In genomic region chr10:122463466-122464157, GRCh38 we compare ENCODE assay signal across 13 cellular contexts. TPM values are rescaled to one million over a fixed set of nuclear protein-coding genes. Genes with fewer than 3 reads are reported as not detected.
A peak's percentile ranks its signal among the peaks of the same experiment; 100 is the strongest.
DNase-seq lines count a peak whose midpoint lies in the region; ATAC-seq and TF ChIP-seq lines count a peak whose summit lies in the region.
"Had no signal": no experiment of that assay in that cellular context is flagged by ENCODE, and none has a peak within 500 bp of the region (broad histone marks: within the 10 kb centered on the region; RNA-seq: fewer than 3 reads in every experiment).

No MANE protein-coding gene starts in this region.

- H3K4me3 ChIP-seq in PC-3 (ENCODE audit: low read length) (peak overlapping the region; percentile 86), choroid plexus epithelial cell (ENCODE audit: low read depth, low read length) (peak overlapping the region; percentile 69), mesenchymal stem cell (ENCODE audit: insufficient read depth in 1 of 2, low read depth in 1 of 2, low read length in 2 of 2) (peak overlapping the region in 1 of 2 experiments; percentile 95), endodermal cell (ENCODE audit: low read length) (no peak overlapping the region)

- no peak overlapping the region for H4K91ac ChIP-seq in mesenchymal stem cell (ENCODE audit: low read length)

- 0 out of 2 replicates have a peak, but pooled peaks cover 3% of the 10 kb centered on the region for H3K79me2 ChIP-seq in PC-3 (ENCODE audit: low read length)

- no peaks in the 10 kb centered on the region for H3K9me3 ChIP-seq in PC-3 (ENCODE audit: low read length)
- H3K9me3 ChIP-seq in mesenchymal stem cell (ENCODE audit: control insufficient read depth, low read length): no peaks in the 10 kb centered on the region
- H3K9me3 ChIP-seq in endodermal cell (ENCODE audit: control insufficient read depth, low read length): no peaks in the 10 kb centered on the region

- DNase-seq in PC-3 (no peak), choroid plexus epithelial cell (ENCODE audit: low read depth) (no peak), mesenchymal stem cell (no peak), substantia nigra (lab: John Stamatoyannopoulos, UW) (peak in 7 of 49 donors; percentile 29 to 72 (median 41)), endodermal cell (no peak), kidney glomerular epithelial cell (lab: John Stamatoyannopoulos, UW) (no peak), iPS-NIHi7 (ENCODE audit: extremely low spot score) (no peak), posterior vena cava (ENCODE audit: low spot score) (no peak)
- DNase-seq: DND-41, left colon, NCI-H2171 treated with DMSO at 0.1 percent for 48 hours had no signal

- no peak overlapping the region for H2BK5ac ChIP-seq in mesenchymal stem cell (ENCODE audit: low read depth, low read length, poor library complexity, severe bottlenecking)

- H2BK120ac ChIP-seq in mesenchymal stem cell (ENCODE audit: low read depth, low read length): no peak overlapping the region

- H2BK15ac ChIP-seq in mesenchymal stem cell (ENCODE audit: low read depth, poor library complexity, severe bottlenecking): peak overlapping the region; percentile 44

- H3K14ac ChIP-seq in mesenchymal stem cell (ENCODE audit: low read length in 2 of 2): peak overlapping the region in 1 of 2 experiments; percentile 58

- H3K27ac ChIP-seq in PC-3 (ENCODE audit: low read length) (no peak overlapping the region), mesenchymal stem cell (ENCODE audit: low read length, poor library complexity, severe bottlenecking) (no peak overlapping the region), substantia nigra (ENCODE audit: low read depth, low read length, poor library complexity, severe bottlenecking) (peak overlapping the region; percentile 92), endodermal cell (ENCODE audit: low read depth, low read length) (no peak overlapping the region)

- TF ChIP-seq CTCF in PC-3 (conservative IDR thresholded peaks at IDR 0.05; ENCODE audit: low read depth, low read length) (no peak), choroid plexus epithelial cell (conservative IDR thresholded peaks at IDR 0.05; ENCODE audit: low read depth, low read length) (no peak), endodermal cell (conservative IDR thresholded peaks at IDR 0.05) (no peak)

- H3K9me3 Mint-ChIP-seq in endodermal cell: no peaks in the 10 kb centered on the region
- H3K9me3 Mint-ChIP-seq: dendritic cell treated with granulocyte-macrophage colony-stimulating factor and Interleukin-4, amounts not matched to agents 40 ng/mL and 50 ng/mL, for 4 days had no signal

- H3K9me2 ChIP-seq in PC-3 (replicated peaks; ENCODE audit: low read length): no peaks in the 10 kb centered on the region

- peak overlapping the region in 1 of 2 experiments; percentile 20 for H3K4ac ChIP-seq in mesenchymal stem cell (ENCODE audit: low read depth in 1 of 2, low read length in 2 of 2)

- no peak overlapping the region for H4K8ac ChIP-seq in mesenchymal stem cell (ENCODE audit: low read length)

- H2BK12ac ChIP-seq in mesenchymal stem cell (ENCODE audit: low read length in 2 of 2): peak overlapping the region; percentile 33 to 72

- H3K4me1 Mint-ChIP-seq in endodermal cell: peaks cover 15% of the 10 kb centered on the region

- H3F3A ChIP-seq in PC-3 (ENCODE audit: low read length, unreplicated experiment): no peaks in the 10 kb centered on the region

- peak overlapping the region; percentile 97 for H3K4me2 ChIP-seq in PC-3 (ENCODE audit: low read length)
- no peak overlapping the region for H3K4me2 ChIP-seq in mesenchymal stem cell (ENCODE audit: low read length, poor library complexity, severe bottlenecking)

- POLR2A ChIA-PET in PC-3 (lab: Charles Lee; ENCODE audit: unreplicated experiment): no interaction called here

- CTCF ChIA-PET in PC-3 (lab: Charles Lee): no interaction called here

- no TSS peak for BruUV-seq in PC-3 (replicated peaks; lab: Mats Ljungman, UMichigan)

- H3K36me3 Mint-ChIP-seq in endodermal cell (ENCODE audit: low read depth): no peaks in the 10 kb centered on the region

- H3K9ac ChIP-seq in PC-3 (ENCODE audit: low read length) (no peak overlapping the region), mesenchymal stem cell (ENCODE audit: low read length) (peak overlapping the region; percentile 93), endodermal cell (ENCODE audit: extremely low read depth, low read length, poor library complexity, severe bottlenecking) (no peak overlapping the region)

- no peak overlapping the region for H2AFZ ChIP-seq in PC-3 (ENCODE audit: low read length)
- no peak overlapping the region for H2AFZ ChIP-seq in mesenchymal stem cell (ENCODE audit: low read depth, low read length)

- H3K27me3 Mint-ChIP-seq in endodermal cell (ENCODE audit: insufficient read depth): peaks cover 83% of the 10 kb centered on the region

- H3K18ac ChIP-seq in mesenchymal stem cell (ENCODE audit: low read depth in 1 of 2, low read length in 2 of 2): peak overlapping the region in 1 of 2 experiments; percentile 38

- H2AK5ac ChIP-seq in mesenchymal stem cell (ENCODE audit: low read length, severe bottlenecking): no peak overlapping the region

- H3K79me1 ChIP-seq in mesenchymal stem cell (replicated peaks; ENCODE audit: low read length, poor library complexity, severe bottlenecking): peaks cover 19% of the 10 kb centered on the region

- no peaks in the 10 kb centered on the region for H3K36me3 ChIP-seq in PC-3 (ENCODE audit: low read depth, low read length)
- peaks cover 3 to 31% of the 10 kb centered on the region in 2 experiments for H3K36me3 ChIP-seq in mesenchymal stem cell (ENCODE audit: control insufficient read depth in 1 of 2, insufficient read depth in 2 of 2, low read depth in 1 of 2, low read length in 2 of 2)
- H3K36me3 ChIP-seq in endodermal cell (ENCODE audit: control insufficient read depth, insufficient read depth, low read length): no peaks in the 10 kb centered on the region

- H3K23ac ChIP-seq in mesenchymal stem cell (ENCODE audit: low read length in 2 of 2): peak overlapping the region in 1 of 2 experiments; percentile 77

- intact Hi-C loops in PC-3 (cut with micrococcal nuclease): no loop called here
- intact Hi-C loops in posterior vena cava (cut with DNase I): loop anchor here in 1 of 2 donors (5.0 to 10.0 kb wide), 2 partner anchors 39 to 101 kb away; partner anchors contain the start of gene DMBT1

- H3K27ac Mint-ChIP-seq in endodermal cell: no peak overlapping the region
- H3K27ac Mint-ChIP-seq: dendritic cell treated with granulocyte-macrophage colony-stimulating factor and Interleukin-4, amounts not matched to agents 40 ng/mL and 50 ng/mL, for 4 days had no signal

- no peak overlapping the region for H3K4me3 Mint-ChIP-seq in endodermal cell

- no peaks in the 10 kb centered on the region for H4K20me1 ChIP-seq in PC-3 (ENCODE audit: low read length)

- H3K4me1 ChIP-seq in PC-3 (ENCODE audit: insufficient read depth, low read length): peaks cover 11% of the 10 kb centered on the region
- H3K4me1 ChIP-seq in mesenchymal stem cell (ENCODE audit: control insufficient read depth, insufficient read depth, low read depth, low read length): peaks cover 22% of the 10 kb centered on the region
- H3K4me1 ChIP-seq in endodermal cell (ENCODE audit: control insufficient read depth, insufficient read depth, low read length): no peaks in the 10 kb centered on the region

- ATAC-seq in PC-3: no peak

- 74% methylated on average over 10 of the region's 12 CpGs for WGBS in mesenchymal stem cell
- WGBS in endodermal cell (ENCODE audit: insufficient coverage in 1 of 2, insufficient read length in 1 of 2), 2 experiments: 85 to 87% methylated on average over 10 to 12 of the region's 12 CpGs

- H3K27me3 ChIP-seq in PC-3 (ENCODE audit: low read length) (no peaks in the 10 kb centered on the region), mesenchymal stem cell (ENCODE audit: control insufficient read depth in 1 of 2, insufficient read depth in 1 of 2, low read length in 2 of 2) (peaks cover 0 to 6% of the 10 kb centered on the region in 2 experiments), endodermal cell (ENCODE audit: control insufficient read depth, insufficient read depth, low read length, poor library complexity, severe bottlenecking) (peaks cover 85% of the 10 kb centered on the region)

RNA-seq across cellular contexts. Expression of gene HTRA1, which starts 2.3 kb away (rescaled TPM):
- total RNA-seq in PC-3 (2014; rRNA removed) (18.6 and 21.3 TPM in 2 replicates), endodermal cell (1 to 10 TPM; 1.7 to 3.1 TPM), posterior vena cava (100 to 1,000 TPM; 152 to 276 TPM)
- 204 TPM for polyA plus RNA-seq in mesenchymal stem cell (2013, experiment 1 of 2)
- 204 TPM for polyA plus RNA-seq in mesenchymal stem cell (2013, experiment 2 of 2)
- polyA plus RNA-seq in endodermal cell (2013, experiment 1 of 2): 39.5 TPM
- polyA plus RNA-seq in endodermal cell (2013, experiment 2 of 2): 37.5 TPM

RNA-seq across cellular contexts. Expression of gene ARMS2, which starts 9.2 kb away (rescaled TPM):
- total RNA-seq in PC-3 (2014; rRNA removed) (not detected in 2 replicates), endodermal cell (not detected), posterior vena cava (not detected)
- polyA plus RNA-seq in mesenchymal stem cell (2013, experiment 1 of 2): not detected
- not detected for polyA plus RNA-seq in mesenchymal stem cell (2013, experiment 2 of 2)
- not detected for polyA plus RNA-seq in endodermal cell (2013, experiment 1 of 2)
- not detected for polyA plus RNA-seq in endodermal cell (2013, experiment 2 of 2)
- total RNA-seq: left colon, SK-MEL-5 had no signal
